ENCODE assay signal across 14 cellular contexts in genomic region chr11:10762185-10762584, GRCh38. TPM values are rescaled to one million over a fixed set of nuclear protein-coding genes. Genes with fewer than 3 reads are reported as not detected.
DNase-seq lines count a peak whose midpoint lies in the region; ATAC-seq and TF ChIP-seq lines count a peak whose summit lies in the region.
"Had no signal": no experiment of that assay in that cellular context is flagged by ENCODE, and none has a peak within 500 bp of the region (broad histone marks: within the 10 kb centered on the region; RNA-seq: fewer than 3 reads in every experiment).

No MANE protein-coding gene starts in this region.

- ATAC-seq in GM18505 (IDR thresholded peaks at IDR 0.05; ENCODE audit: unreplicated experiment) (peak; percentile 83), GM21390 (IDR thresholded peaks at IDR 0.05; ENCODE audit: unreplicated experiment) (peak; percentile 93), HG03108 (IDR thresholded peaks at IDR 0.05; ENCODE audit: unreplicated experiment) (peak; percentile 81)
- ATAC-seq: sciatic nerve had no signal

- no peaks in the 10 kb centered on the region for H3K9me3 ChIP-seq in OCI-LY7 (ENCODE audit: low read length)
- no peaks in the 10 kb centered on the region for H3K9me3 ChIP-seq in effector memory CD4-positive, alpha-beta T cell (ENCODE audit: control insufficient read depth, low read length)

- H3K9me3 Mint-ChIP-seq in nephron progenitor cell: no peaks in the 10 kb centered on the region
- H3K9me3 Mint-ChIP-seq: CD4-positive, alpha-beta memory T cell had no signal

- peaks cover 38% of the 10 kb centered on the region for H3K36me3 Mint-ChIP-seq in nephron progenitor cell (ENCODE audit: low read depth)

- H3K36me3 ChIP-seq in OCI-LY7 (ENCODE audit: insufficient read depth, low read length): peaks cover 49% of the 10 kb centered on the region
- peaks cover 88% of the 10 kb centered on the region for H3K36me3 ChIP-seq in effector memory CD4-positive, alpha-beta T cell (ENCODE audit: control insufficient read depth, insufficient read depth, low read length)

- no peak overlapping the region for H2AFZ ChIP-seq in OCI-LY7 (ENCODE audit: low read length)

- POLR2A ChIA-PET in OCI-LY7 (lab: Charles Lee): interaction anchor here (0.6 to 1.5 kb wide), 4 partner anchors 9 to 1228 kb away, joined by 3 to 5 read pairs (median 4); partner anchors contain the start of gene ZBED5

- CTCF ChIA-PET in OCI-LY7 (lab: Charles Lee; ENCODE audit: unreplicated experiment): no interaction called here

- no peak for TF ChIP-seq POLR2A in GM18505 (IDR thresholded peaks at IDR 0.05; ENCODE audit: borderline replicate concordance, extremely low read depth, insufficient read depth, insufficient read length)

- no TSS peak for BruUV-seq in OCI-LY7 (replicated peaks; lab: Mats Ljungman, UMichigan)

- no peaks in the 10 kb centered on the region for H3K79me2 ChIP-seq in OCI-LY7 (ENCODE audit: insufficient read depth, low read depth, low read length)

- H3K4me2 ChIP-seq in OCI-LY7 (ENCODE audit: low read length): no peak overlapping the region

- H3K4me3 ChIP-seq in OCI-LY7 (ENCODE audit: low read depth, low read length, poor library complexity, severe bottlenecking): no peak overlapping the region
- H3K4me3 ChIP-seq in effector memory CD4-positive, alpha-beta T cell (ENCODE audit: insufficient read depth, low read depth, low read length, poor library complexity, severe bottlenecking): no peak overlapping the region

- no peak overlapping the region for H3K4me3 Mint-ChIP-seq in nephron progenitor cell
- H3K4me3 Mint-ChIP-seq: CD4-positive, alpha-beta memory T cell had no signal

- H4K20me1 ChIP-seq in OCI-LY7 (ENCODE audit: insufficient read depth, low read length): no peaks in the 10 kb centered on the region

- no peaks in the 10 kb centered on the region for H3K4me1 Mint-ChIP-seq in nephron progenitor cell

- H3K27ac Mint-ChIP-seq in nephron progenitor cell: no peak overlapping the region

- DNase-seq in OCI-LY7 (ENCODE audit: low spot score) (peak; percentile 47), HPDE6-E6E7 (ENCODE audit: extremely low spot score) (no peak), nephron progenitor cell (no peak), hypothalamus (lab: John Stamatoyannopoulos, UW) (no peak)
- DNase-seq in effector memory CD4-positive, alpha-beta T cell: no peak
- DNase-seq: CD4-positive, alpha-beta memory T cell; foreskin melanocyte; GOT3; mesendoderm; NCI-H1048 had no signal

- no peaks in the 10 kb centered on the region for H3K9me2 ChIP-seq in OCI-LY7 (ENCODE audit: insufficient read depth, low read length)

- H3K27me3 ChIP-seq in effector memory CD4-positive, alpha-beta T cell (replicated peaks; ENCODE audit: control insufficient read depth, insufficient read depth, low read length, poor library complexity, severe bottlenecking): no peaks in the 10 kb centered on the region

- peaks cover 10% of the 10 kb centered on the region for H3K4me1 ChIP-seq in OCI-LY7 (ENCODE audit: insufficient read depth, low read length, poor library complexity, severe bottlenecking)
- peaks cover 3% of the 10 kb centered on the region for H3K4me1 ChIP-seq in effector memory CD4-positive, alpha-beta T cell (ENCODE audit: control insufficient read depth, insufficient read depth, low read length, poor library complexity, severe bottlenecking)

- no peaks in the 10 kb centered on the region for H3K27me3 Mint-ChIP-seq in nephron progenitor cell (ENCODE audit: low read depth, poor library complexity)
- H3K27me3 Mint-ChIP-seq: CD4-positive, alpha-beta memory T cell had no signal

- no peak overlapping the region for H3K27ac ChIP-seq in OCI-LY7 (ENCODE audit: low read depth, low read length, poor library complexity, severe bottlenecking)
- no peak overlapping the region for H3K27ac ChIP-seq in effector memory CD4-positive, alpha-beta T cell (ENCODE audit: insufficient read depth, low read length, poor library complexity, severe bottlenecking)

- TF ChIP-seq CTCF in OCI-LY7 (conservative IDR thresholded peaks at IDR 0.05; ENCODE audit: low read length) (no peak), nephron progenitor cell (IDR thresholded peaks at IDR 0.05) (no peak)

- intact Hi-C loops in OCI-LY7 (cut with micrococcal nuclease; ENCODE audit: unreplicated experiment): no loop called here

RNA-seq across cellular contexts. Expression of gene CTR9, which starts 11.1 kb away (rescaled TPM):
- 15.3 and 19.3 TPM in 2 replicates for total RNA-seq in OCI-LY7 (2014; rRNA removed; shearing (Covaris generic))
- 25.5 and 29.5 TPM in 2 replicates for total RNA-seq in OCI-LY7 (2022)

RNA-seq across cellular contexts. Expression of gene EIF4G2, which starts 46.5 kb away (rescaled TPM):
- 312 and 317 TPM in 2 replicates for total RNA-seq in OCI-LY7 (2014; rRNA removed; shearing (Covaris generic))
- 502 and 503 TPM in 2 replicates for total RNA-seq in OCI-LY7 (2022)
